22 cellular contexts compared by ENCODE assay signal in the genomic region with DNA sequence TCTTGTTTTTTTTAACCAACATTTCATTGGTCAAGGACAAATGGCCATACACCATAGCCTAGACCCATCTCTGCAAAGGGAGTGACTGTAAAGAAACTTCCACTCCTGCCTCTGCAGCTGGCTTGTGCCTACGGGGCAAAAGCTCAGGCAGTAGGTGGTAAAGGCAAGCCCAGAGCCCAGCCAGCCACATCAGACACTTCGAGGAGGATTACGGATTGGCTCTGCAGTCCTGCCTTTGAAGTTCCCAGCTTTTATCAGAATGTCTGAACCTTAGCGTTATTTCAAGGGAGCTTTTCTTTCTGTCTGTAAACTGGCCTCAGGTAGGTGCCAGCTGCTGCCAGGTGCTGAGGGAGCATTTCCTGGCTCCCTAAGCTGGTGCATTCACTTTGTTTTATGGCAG. TPM values are rescaled to one million over a fixed set of nuclear protein-coding genes. Genes with fewer than 3 reads are reported as not detected.
DNase-seq lines count a peak whose midpoint lies in the region; ATAC-seq and TF ChIP-seq lines count a peak whose summit lies in the region.
"Had no signal": no experiment of that assay in that cellular context is flagged by ENCODE, and none has a peak within 500 bp of the region (broad histone marks: within the 10 kb centered on the region; RNA-seq: fewer than 3 reads in every experiment).

No MANE protein-coding gene starts in this region.

- H3K4me3 ChIP-seq in Panc1 (ENCODE audit: low read depth in 2 of 2, low read length in 2 of 2), result no peak overlapping the region
- H3K4me3 ChIP-seq in esophagus (ENCODE audit: low read depth in 1 of 2, low read length in 2 of 2), result no peak overlapping the region
- H3K4me3 ChIP-seq in sigmoid colon, result no peak overlapping the region
- H3K4me3 ChIP-seq: SJCRH30 had no signal

- H3K27ac ChIP-seq in Panc1 (ENCODE audit: low read length) (no peak overlapping the region), esophagus (ENCODE audit: low read depth in 2 of 2, low read length in 1 of 2) (peak overlapping the region; percentile 12 to 51), sigmoid colon (no peak overlapping the region)
- H3K27ac ChIP-seq: SJCRH30 had no signal

- H3K27ac Mint-ChIP-seq in activated CD8-positive, alpha-beta memory T cell treated with anti-CD3 and anti-CD28 coated beads, Interleukin-2, amount 10 ng/mL, durations not matched to agents 7 days and 5 days, result no peak overlapping the region
- H3K27ac Mint-ChIP-seq: activated CD8-positive, alpha-beta T cell treated with anti-CD3 and anti-CD28 coated beads for 36 hours; activated naive CD8-positive, alpha-beta T cell treated with anti-CD3 and anti-CD28 coated beads for 36 hours; activated T-helper 1 cell treated with anti-CD3 and anti-CD28 coated beads, Interleukin-12 subunit alpha, Interleukin-12 subunit beta, Interleukin-2, Interleukin-4 antibody, amounts not matched to agents 30 ng/mL and 10 ng/mL and 1 ng/mL, durations not matched to agents 14 hours and 24 hours and 36 hours; naive B cell; T-helper 1 cell treated with Interleukin-12 subunit alpha and Interleukin-12 subunit beta and Interleukin-4 antibody, amounts not matched to agents 30 μg/mL and 1 μg/mL, for 36 hours had no signal

- no peak overlapping the region for H3K4me3 Mint-ChIP-seq in activated CD8-positive, alpha-beta memory T cell treated with anti-CD3 and anti-CD28 coated beads, Interleukin-2, amount 10 ng/mL, durations not matched to agents 7 days and 5 days
- H3K4me3 Mint-ChIP-seq: activated CD8-positive, alpha-beta T cell treated with anti-CD3 and anti-CD28 coated beads for 36 hours; activated naive CD8-positive, alpha-beta T cell treated with anti-CD3 and anti-CD28 coated beads for 36 hours; activated T-helper 1 cell treated with anti-CD3 and anti-CD28 coated beads, Interleukin-12 subunit alpha, Interleukin-12 subunit beta, Interleukin-2, Interleukin-4 antibody, amounts not matched to agents 30 ng/mL and 10 ng/mL and 1 ng/mL, durations not matched to agents 14 hours and 24 hours and 36 hours; brain; naive B cell; T-helper 1 cell treated with Interleukin-12 subunit alpha and Interleukin-12 subunit beta and Interleukin-4 antibody, amounts not matched to agents 30 μg/mL and 1 μg/mL, for 36 hours had no signal

- CTCF ChIA-PET in activated CD8-positive, alpha-beta memory T cell treated with anti-CD3 and anti-CD28 coated beads, Interleukin-2, amount 10 ng/mL, durations not matched to agents 7 days and 5 days (lab: Charles Lee), result no interaction called here
- CTCF ChIA-PET in Panc1 (lab: Charles Lee), result no interaction called here

- in situ Hi-C loops in Panc1 (cut with HindIII; ENCODE audit: low pct_unique_long_range_greater_than_20kb, low sequenced_read_pairs), result no loop called here

- intact Hi-C loops in Panc1 (cut with micrococcal nuclease; ENCODE audit: unreplicated experiment), result no loop called here
- intact Hi-C loops in sigmoid colon (cut with DNase I), result no loop called here

- peaks cover 5% of the 10 kb centered on the region for H3K9me3 Mint-ChIP-seq in activated CD8-positive, alpha-beta memory T cell treated with anti-CD3 and anti-CD28 coated beads, Interleukin-2, amount 10 ng/mL, durations not matched to agents 7 days and 5 days (ENCODE audit: low read depth)

- H3K4me1 Mint-ChIP-seq in activated CD8-positive, alpha-beta memory T cell treated with anti-CD3 and anti-CD28 coated beads, Interleukin-2, amount 10 ng/mL, durations not matched to agents 7 days and 5 days, result peaks cover 20% of the 10 kb centered on the region

- H3K27me3 ChIP-seq in Panc1 (ENCODE audit: control insufficient read depth, insufficient read depth, low read length), result no peaks in the 10 kb centered on the region
- H3K27me3 ChIP-seq in esophagus (ENCODE audit: control insufficient read depth in 1 of 2, insufficient read depth in 2 of 2, low read length in 2 of 2), result no peaks in the 10 kb centered on the region
- no peaks in the 10 kb centered on the region for H3K27me3 ChIP-seq in sigmoid colon
- H3K27me3 ChIP-seq: BE2C, SJCRH30 had no signal

- POLR2A ChIA-PET in Panc1 (lab: Charles Lee), result interaction anchor here (0.7 kb wide), 1 partner anchor 80 kb away, joined by 4 read pairs; no protein-coding TSS in a partner anchor

- H3K9me3 ChIP-seq in Panc1 (ENCODE audit: control insufficient read depth, insufficient read depth, low read depth, low read length) (peaks cover under 1% of the 10 kb centered on the region; the same call in 1 of the 2 replicates), esophagus (ENCODE audit: control insufficient read depth in 2 of 2, insufficient read depth in 1 of 2, low read depth in 1 of 2, low read length in 1 of 2) (peaks cover 0 to 4% of the 10 kb centered on the region in 2 donors), sigmoid colon (peaks cover 0 to 3% (median 0%) of the 10 kb centered on the region in 4 donors)
- H3K9me3 ChIP-seq: BE2C, SJCRH30 had no signal

- no peak for TF ChIP-seq POLR2A in sigmoid colon (IDR thresholded peaks at IDR 0.05)

- H3K36me3 Mint-ChIP-seq in activated CD8-positive, alpha-beta memory T cell treated with anti-CD3 and anti-CD28 coated beads, Interleukin-2, amount 10 ng/mL, durations not matched to agents 7 days and 5 days, result peaks cover 23% of the 10 kb centered on the region

- no TSS peak for BruUV-seq in Panc1 (replicated peaks; lab: Mats Ljungman, UMichigan)

- no peaks in the 10 kb centered on the region for H3K36me3 ChIP-seq in Panc1 (ENCODE audit: control insufficient read depth, insufficient read depth, low read length)
- H3K36me3 ChIP-seq in esophagus (ENCODE audit: control insufficient read depth in 2 of 2, insufficient read depth in 2 of 2, low read length in 1 of 2), result no peaks in the 10 kb centered on the region
- no peaks in the 10 kb centered on the region for H3K36me3 ChIP-seq in sigmoid colon
- H3K36me3 ChIP-seq: BE2C, SJCRH30 had no signal

- ATAC-seq in activated CD8-positive, alpha-beta memory T cell treated with anti-CD3 and anti-CD28 coated beads, Interleukin-2, amount 10 ng/mL, durations not matched to agents 7 days and 5 days, result no peak
- ATAC-seq in Panc1, result 0 out of 2 replicates have a peak, but pooled peaks have one; percentile 18
- no peak for ATAC-seq in HG03039 (IDR thresholded peaks at IDR 0.05; ENCODE audit: unreplicated experiment)
- ATAC-seq: activated CD8-positive, alpha-beta T cell treated with anti-CD3 and anti-CD28 coated beads for 36 hours; right cardiac atrium had no signal

- H3K27me3 Mint-ChIP-seq in activated CD8-positive, alpha-beta memory T cell treated with anti-CD3 and anti-CD28 coated beads, Interleukin-2, amount 10 ng/mL, durations not matched to agents 7 days and 5 days, result no peaks in the 10 kb centered on the region
- H3K27me3 Mint-ChIP-seq: activated CD8-positive, alpha-beta T cell treated with anti-CD3 and anti-CD28 coated beads for 36 hours; activated naive CD8-positive, alpha-beta T cell treated with anti-CD3 and anti-CD28 coated beads for 36 hours; brain; naive B cell had no signal

- TF ChIP-seq CTCF in Panc1 (IDR thresholded peaks at IDR 0.05) (no peak), sigmoid colon (IDR thresholded peaks at IDR 0.05) (no peak)

- H3K4me1 ChIP-seq in Panc1 (ENCODE audit: control insufficient read depth, insufficient read depth, low read length), result 0 out of 2 replicates have a peak, but pooled peaks cover 2% of the 10 kb centered on the region
- peaks cover 0 to 2% of the 10 kb centered on the region in 2 donors for H3K4me1 ChIP-seq in esophagus (ENCODE audit: control insufficient read depth in 2 of 2, insufficient read depth in 2 of 2, low read length in 1 of 2)
- peaks cover 0 to 13% (median 9%) of the 10 kb centered on the region in 4 donors for H3K4me1 ChIP-seq in sigmoid colon
- H3K4me1 ChIP-seq: BE2C, SJCRH30 had no signal

- TF ChIP-seq EP300 in sigmoid colon (IDR thresholded peaks at IDR 0.05), result no peak

- DNase-seq in activated CD8-positive, alpha-beta memory T cell treated with anti-CD3 and anti-CD28 coated beads, Interleukin-2, amount 10 ng/mL, durations not matched to agents 7 days and 5 days, result peak; percentile 4
- no peak for DNase-seq in activated CD8-positive, alpha-beta memory T cell treated with anti-CD3 and anti-CD28 coated beads for 24 hours
- no peak for DNase-seq in Panc1 (ENCODE audit: low read depth, low spot score)
- peak; percentile 40 for DNase-seq in sigmoid colon
- no peak for DNase-seq in HPDE6-E6E7 (ENCODE audit: extremely low spot score)
- no peak for DNase-seq in hypothalamus (lab: John Stamatoyannopoulos, UW)
- DNase-seq: activated CD8-positive, alpha-beta T cell treated with anti-CD3 and anti-CD28 coated beads for 36 hours; activated naive CD8-positive, alpha-beta T cell treated with anti-CD3 and anti-CD28 coated beads for 36 hours; BE2C; Calu3; naive B cell; NCI-H1417 treated with DMSO at 0.1 percent for 48 hours; NCI-H526; right cardiac atrium; SJCRH30; stimulated activated CD8-positive, alpha-beta memory T cell treated with anti-CD3 and anti-CD28 coated beads, Interleukin-4, amount 100 ng/mL, for 48 hours; substantia nigra had no signal

- 40 to 42% methylated on average over 4 of the region's 4 CpGs for WGBS in esophagus, 2 donors
- WGBS in sigmoid colon, 2 donors, result 13 to 48% methylated on average over 4 of the region's 4 CpGs

RNA-seq across cellular contexts. Expression of gene ZNF710, which starts 15.6 kb away (rescaled TPM):
- total RNA-seq in activated CD8-positive, alpha-beta memory T cell treated with anti-CD3 and anti-CD28 coated beads, Interleukin-2, amount 10 ng/mL, durations not matched to agents 7 days and 5 days, result 10 to 100 TPM; 14.1 to 16.6 TPM
- total RNA-seq in Panc1 (2021; ENCODE audit: unreplicated experiment), result 15.8 TPM
- 14.2 TPM for polyA plus RNA-seq in Panc1 (2012; ENCODE audit: insufficient read length)
- polyA plus RNA-seq in esophagus, result 10 to 100 TPM; 21.1 to 62.1 TPM
- total RNA-seq in sigmoid colon, result 10 to 100 TPM in 1 of 4 donors, 1 to 10 TPM in 3; 5.3 to 10.0 (median 7.5) TPM
- 10 to 100 TPM; 13.8 to 28.2 (median 24.1) TPM for polyA plus RNA-seq in sigmoid colon

Comparison
In these comparisons a context has a peak if more than half of its experiments do, and no peak if none do; other contexts are left out.
1. DNase-seq: peak in activated CD8-positive, alpha-beta memory T cell treated with anti-CD3 and anti-CD28 coated beads, Interleukin-2, amount 10 ng/mL, durations not matched to agents 7 days and 5 days (single experiment) and sigmoid colon (single experiment); none in activated CD8-positive, alpha-beta memory T cell treated with anti-CD3 and anti-CD28 coated beads for 24 hours (single experiment), Panc1 (single experiment), HPDE6-E6E7 (single experiment) and hypothalamus (0 of 51).
2. H3K27ac ChIP-seq: peak in esophagus (2 of 2); none in Panc1 (single experiment) and sigmoid colon (0 of 4).